ENCODE assay signal across 6 cellular contexts in genomic region chr1:34732831-34733230, GRCh38. TPM values are rescaled to one million over a fixed set of nuclear protein-coding genes. Genes with fewer than 3 reads are reported as not detected.
"Had no signal": no experiment of that assay in that cellular context is flagged by ENCODE, and none has a peak within 500 bp of the region (broad histone marks: within the 10 kb centered on the region; RNA-seq: fewer than 3 reads in every experiment).

No MANE protein-coding gene starts in this region.

RNA-seq across cellular contexts. Expression of gene GJB5, which starts 22.0 kb away (rescaled TPM):
- total RNA-seq: HepG2, HT-29, HT1080, IMR-90, K562 had no signal
- polyA plus RNA-seq: HepG2, IgD-negative memory B cell had no signal

RNA-seq across cellular contexts. Expression of gene GJB4, which starts 26.7 kb away (rescaled TPM):
- total RNA-seq: HepG2, HT1080, IMR-90, K562 had no signal
- polyA plus RNA-seq: HepG2, IgD-negative memory B cell, IMR-90 had no signal

RNA-seq across cellular contexts. Expression of gene GJB3, which starts 48.2 kb away (rescaled TPM):
- total RNA-seq: HepG2, HT1080, IMR-90, K562 had no signal
- polyA plus RNA-seq: HepG2, IgD-negative memory B cell, IMR-90, K562 had no signal

RNA-seq across cellular contexts. Expression of gene GJA4, which starts 60.0 kb away (rescaled TPM):
- total RNA-seq: HepG2, HT-29, HT1080, IMR-90 had no signal
- polyA plus RNA-seq: HepG2, IgD-negative memory B cell, IMR-90 had no signal
